ENCODE assay signal across 16 cellular contexts in genomic region chr12:75690556-75690955, GRCh38.
DNase-seq lines count a peak whose midpoint lies in the region; TF ChIP-seq lines count a peak whose summit lies in the region.
"Had no signal": no experiment of that assay in that cellular context is flagged by ENCODE, and none has a peak within 500 bp of the region (broad histone marks: within the 10 kb centered on the region; RNA-seq: fewer than 3 reads in every experiment).

No MANE protein-coding gene starts in this region.

- peaks cover 3% of the 10 kb centered on the region for H3K4me1 Mint-ChIP-seq in activated T-cell treated with anti-CD3 and anti-CD28 coated beads, Interleukin-2, amount 50 U/mL, for 24 hours (ENCODE audit: low read depth)

- peak overlapping the region in 1 of 2 experiments; percentile 62 for H3K18ac ChIP-seq in mesenchymal stem cell (ENCODE audit: low read depth in 1 of 2, low read length in 2 of 2)

- H2BK15ac ChIP-seq in mesenchymal stem cell (ENCODE audit: low read depth, poor library complexity, severe bottlenecking): no peak overlapping the region

- no peak overlapping the region for H2AFZ ChIP-seq in mesenchymal stem cell (ENCODE audit: low read depth, low read length)

- no peak overlapping the region for H2BK120ac ChIP-seq in mesenchymal stem cell (ENCODE audit: low read depth, low read length)

- no peak overlapping the region for H2BK12ac ChIP-seq in mesenchymal stem cell (ENCODE audit: low read length in 2 of 2)

- peak overlapping the region; percentile 41 for H3K27ac ChIP-seq in mesenchymal stem cell (ENCODE audit: low read length, poor library complexity, severe bottlenecking)
- H3K27ac ChIP-seq: C4-2B, neutrophil had no signal

- no peak overlapping the region for H3K4me3 Mint-ChIP-seq in activated T-cell treated with anti-CD3 and anti-CD28 coated beads, Interleukin-2, amount 50 U/mL, for 24 hours
- H3K4me3 Mint-ChIP-seq: dendritic cell treated with granulocyte-macrophage colony-stimulating factor and Interleukin-4, amounts not matched to agents 40 ng/mL and 50 ng/mL, for 4 days; T-helper 1 cell treated with Interleukin-12 subunit alpha and Interleukin-12 subunit beta and Interleukin-4 antibody, amounts not matched to agents 30 μg/mL and 1 μg/mL, for 36 hours had no signal

- no peak overlapping the region for H3K23ac ChIP-seq in mesenchymal stem cell (ENCODE audit: low read length in 2 of 2)

- no peak overlapping the region for H3K27ac Mint-ChIP-seq in activated T-cell treated with anti-CD3 and anti-CD28 coated beads, Interleukin-2, amount 50 U/mL, for 24 hours
- H3K27ac Mint-ChIP-seq: dendritic cell treated with granulocyte-macrophage colony-stimulating factor and Interleukin-4, amounts not matched to agents 40 ng/mL and 50 ng/mL, for 4 days; T-helper 1 cell treated with Interleukin-12 subunit alpha and Interleukin-12 subunit beta and Interleukin-4 antibody, amounts not matched to agents 30 μg/mL and 1 μg/mL, for 36 hours had no signal

- H3K36me3 ChIP-seq in mesenchymal stem cell (ENCODE audit: control insufficient read depth in 1 of 2, insufficient read depth in 2 of 2, low read depth in 1 of 2, low read length in 2 of 2): no peaks in the 10 kb centered on the region
- H3K36me3 ChIP-seq: neutrophil, vagina had no signal

- peaks cover 17% of the 10 kb centered on the region for H3K27me3 Mint-ChIP-seq in activated T-cell treated with anti-CD3 and anti-CD28 coated beads, Interleukin-2, amount 50 U/mL, for 24 hours
- H3K27me3 Mint-ChIP-seq: dendritic cell treated with granulocyte-macrophage colony-stimulating factor and Interleukin-4, amounts not matched to agents 40 ng/mL and 50 ng/mL, for 4 days had no signal

- H4K91ac ChIP-seq in mesenchymal stem cell (ENCODE audit: low read length): peak overlapping the region; percentile 39

- no peak overlapping the region for H2BK5ac ChIP-seq in mesenchymal stem cell (ENCODE audit: low read depth, low read length, poor library complexity, severe bottlenecking)

- no peaks in the 10 kb centered on the region for H3K9me3 Mint-ChIP-seq in activated T-cell treated with anti-CD3 and anti-CD28 coated beads, Interleukin-2, amount 50 U/mL, for 24 hours
- H3K9me3 Mint-ChIP-seq: dendritic cell treated with granulocyte-macrophage colony-stimulating factor and Interleukin-4, amounts not matched to agents 40 ng/mL and 50 ng/mL, for 4 days; T-helper 1 cell treated with Interleukin-12 subunit alpha and Interleukin-12 subunit beta and Interleukin-4 antibody, amounts not matched to agents 30 μg/mL and 1 μg/mL, for 36 hours had no signal

- no peak overlapping the region for H3K4me3 ChIP-seq in AG09309 (ENCODE audit: control insufficient read depth, low read depth, low read length)
- no peak overlapping the region for H3K4me3 ChIP-seq in mesenchymal stem cell (ENCODE audit: insufficient read depth in 1 of 2, low read depth in 1 of 2, low read length in 2 of 2)
- H3K4me3 ChIP-seq: vagina had no signal

- 72% methylated on average over 7 of the region's 8 CpGs for WGBS in mesenchymal stem cell

- peak overlapping the region; percentile 84 for H3K9ac ChIP-seq in mesenchymal stem cell (ENCODE audit: low read length)

- peak overlapping the region; percentile 49 for H4K8ac ChIP-seq in mesenchymal stem cell (ENCODE audit: low read length)

- H2AK5ac ChIP-seq in mesenchymal stem cell (ENCODE audit: low read length, severe bottlenecking): no peak overlapping the region

- H3K4me1 ChIP-seq in mesenchymal stem cell (ENCODE audit: control insufficient read depth, insufficient read depth, low read depth, low read length): peaks cover 3% of the 10 kb centered on the region

- H3K27me3 ChIP-seq in mesenchymal stem cell (ENCODE audit: control insufficient read depth in 1 of 2, insufficient read depth in 1 of 2, low read length in 2 of 2): no peaks in the 10 kb centered on the region
- H3K27me3 ChIP-seq: neutrophil, vagina had no signal

- H3K79me1 ChIP-seq in mesenchymal stem cell (replicated peaks; ENCODE audit: low read length, poor library complexity, severe bottlenecking): no peaks in the 10 kb centered on the region

- H3K36me3 Mint-ChIP-seq in activated T-cell treated with anti-CD3 and anti-CD28 coated beads, Interleukin-2, amount 50 U/mL, for 24 hours (ENCODE audit: low read depth): no peaks in the 10 kb centered on the region

- no peak for TF ChIP-seq CTCF in AG09309 (IDR thresholded peaks at IDR 0.05; ENCODE audit: control insufficient read depth, insufficient read depth, low read depth, low read length, missing control alignments)

- no peaks in the 10 kb centered on the region for H3K9me3 ChIP-seq in mesenchymal stem cell (ENCODE audit: control insufficient read depth, low read length)
- H3K9me3 ChIP-seq: neutrophil, vagina had no signal

- DNase-seq in AG09309 (ENCODE audit: low read depth) (peak; percentile 96), HS-27A (ENCODE audit: low read depth) (peak; percentile 79), brain pericyte (ENCODE audit: low read depth, low spot score) (peak; percentile 98), mesenchymal stem cell (peak; percentile 90), CD1c-positive myeloid dendritic cell (ENCODE audit: extremely low spot score) (no peak), epidermal melanocyte (ENCODE audit: insufficient read length, low spot score) (no peak), NCI-H1092 treated with DMSO at 0.1 percent for 48 hours (lab: John Stamatoyannopoulos, UW) (no peak)
- no peak for DNase-seq in activated T-cell treated with anti-CD3 and anti-CD28 coated beads, Interleukin-2, amount 50 U/mL, for 24 hours
- DNase-seq: activated CD4-positive, alpha-beta T cell treated with anti-CD3 and anti-CD28 coated beads, Interleukin-2, amount 50 U/mL, for 48 hours; activated naive CD4-positive, alpha-beta T cell; head of caudate nucleus had no signal

- no peak overlapping the region for H3K4me2 ChIP-seq in mesenchymal stem cell (ENCODE audit: low read length, poor library complexity, severe bottlenecking)

- H3K14ac ChIP-seq in mesenchymal stem cell (ENCODE audit: low read length in 2 of 2): no peak overlapping the region

- H3K4ac ChIP-seq in mesenchymal stem cell (ENCODE audit: low read depth in 1 of 2, low read length in 2 of 2): peak overlapping the region in 1 of 2 experiments; percentile 24

Comparison
In these comparisons a context has a peak if more than half of its experiments do, and no peak if none do; other contexts are left out.
1. DNase-seq: peak in AG09309 (single experiment), HS-27A (single experiment), brain pericyte (single experiment) and mesenchymal stem cell (single experiment); none in CD1c-positive myeloid dendritic cell (single experiment), epidermal melanocyte (single experiment), NCI-H1092 treated with DMSO at 0.1 percent for 48 hours (single experiment) and activated T-cell treated with anti-CD3 and anti-CD28 coated beads, Interleukin-2, amount 50 U/mL, for 24 hours (single experiment).